Comparison of ENCODE assay signal across 21 cellular contexts in genomic region chr7:106269263-106269961, GRCh38. TPM values are rescaled to one million over a fixed set of nuclear protein-coding genes. Genes with fewer than 3 reads are reported as not detected.
DNase-seq lines count a peak whose midpoint lies in the region; ATAC-seq and TF ChIP-seq lines count a peak whose summit lies in the region.
"Had no signal": no experiment of that assay in that cellular context is flagged by ENCODE, and none has a peak within 500 bp of the region (broad histone marks: within the 10 kb centered on the region; RNA-seq: fewer than 3 reads in every experiment).

No MANE protein-coding gene starts in this region.

- intact Hi-C loops in Right ventricle myocardium superior (cut with DNase I), result no loop called here
- intact Hi-C loops in right cardiac atrium (cut with DNase I), result no loop called here

- ATAC-seq in Right ventricle myocardium superior (ENCODE audit: poor library complexity) (peak; percentile 71), right cardiac atrium (no peak), GM19463 (IDR thresholded peaks at IDR 0.05; ENCODE audit: unreplicated experiment) (no peak)
- ATAC-seq: HCT116 had no signal

- H3K27ac ChIP-seq in right cardiac atrium (ENCODE audit: low read length) (no peak overlapping the region), brain microvascular endothelial cell (no peak overlapping the region), neutrophil (peak overlapping the region; percentile 96)

- H3K4me3 ChIP-seq in right cardiac atrium (ENCODE audit: low read length) (no peak overlapping the region), brain microvascular endothelial cell (ENCODE audit: low read depth, low read length) (no peak overlapping the region), neutrophil (ENCODE audit: low read depth in 1 of 2, low read length in 1 of 2) (peak overlapping the region in 1 of 2 experiments; percentile 28), MG63 (no peak overlapping the region)

- peaks cover 18% of the 10 kb centered on the region for H3K36me3 ChIP-seq in brain microvascular endothelial cell (replicated peaks)
- H3K36me3 ChIP-seq in neutrophil, result peaks cover 100% of the 10 kb centered on the region
- H3K36me3 ChIP-seq in MG63, result peaks cover 37% of the 10 kb centered on the region

- 74% methylated on average over 4 of the region's 4 CpGs for WGBS in right cardiac atrium

- in situ Hi-C loops in brain microvascular endothelial cell (cut with HindIII; ENCODE audit: low pct_ligation_motif_present, low sequenced_read_pairs), result no loop called here

- DNase-seq in Right ventricle myocardium superior, result no peak
- no peak for DNase-seq in right cardiac atrium
- peak; percentile 36 for DNase-seq in amniotic epithelial cell (ENCODE audit: low read depth)
- DNase-seq in brain microvascular endothelial cell, result peak; percentile 42
- DNase-seq in MG63, result no peak
- DNase-seq: ACHN; C1 segment of cervical spinal cord; DMS79; GOT3; KG1; MV-4-11; NCI-H1417; NCI-H187; NCI-H2107; NCI-H510A; NCI-H748 treated with DMSO at 0.1 percent for 48 hours; NK-92 treated with Interleukin-12 subunit alpha and Interleukin-12 subunit beta, amount 100 ng/mL, for 24 hours; SHP77 had no signal

- no peak for TF ChIP-seq CTCF in brain microvascular endothelial cell (IDR thresholded peaks at IDR 0.05; ENCODE audit: low read depth, low read length, missing control alignments)
- TF ChIP-seq CTCF in neutrophil (IDR thresholded peaks at IDR 0.05), result no peak

- H3K9me3 ChIP-seq in right cardiac atrium (ENCODE audit: control insufficient read depth, low read length) (no peaks in the 10 kb centered on the region), neutrophil (peaks cover 78% of the 10 kb centered on the region), MG63 (no peaks in the 10 kb centered on the region)

- no peaks in the 10 kb centered on the region for H3K27me3 ChIP-seq in right cardiac atrium (ENCODE audit: control insufficient read depth, insufficient read depth)
- H3K27me3 ChIP-seq in brain microvascular endothelial cell (replicated peaks), result no peaks in the 10 kb centered on the region
- no peaks in the 10 kb centered on the region for H3K27me3 ChIP-seq in neutrophil
- H3K27me3 ChIP-seq in MG63, result no peaks in the 10 kb centered on the region

- H3K4me1 ChIP-seq in right cardiac atrium (ENCODE audit: control insufficient read depth, insufficient read depth, low read length), result no peaks in the 10 kb centered on the region
- H3K4me1 ChIP-seq in neutrophil (ENCODE audit: control insufficient read depth in 1 of 2, insufficient read depth in 1 of 2, low read depth in 1 of 2, low read length in 1 of 2), result peaks cover 51 to 75% of the 10 kb centered on the region in 2 experiments

RNA-seq across cellular contexts. Expression of gene NAMPT, which starts 15.4 kb away (rescaled TPM):
- total RNA-seq in Right ventricle myocardium superior, result 145 TPM
- 100 to 1,000 TPM in 3 of 4 donors, 10 to 100 TPM in 1; 90.4 to 219 (median 119) TPM for total RNA-seq in right cardiac atrium
- polyA plus RNA-seq in right cardiac atrium, result 57.1 TPM
- total RNA-seq in MG63 (2014; rRNA removed; shearing (Covaris generic); ENCODE audit: low replicate concordance), result 39.7 and 83.9 TPM in 2 replicates

Comparison
In these comparisons a context has a peak if more than half of its experiments do, and no peak if none do; other contexts are left out.
1. DNase-seq: peak in amniotic epithelial cell (single experiment) and brain microvascular endothelial cell (single experiment); none in Right ventricle myocardium superior (single experiment), right cardiac atrium (0 of 3) and MG63 (single experiment).